ENCODE assay signal across 18 cellular contexts in the genomic region with DNA sequence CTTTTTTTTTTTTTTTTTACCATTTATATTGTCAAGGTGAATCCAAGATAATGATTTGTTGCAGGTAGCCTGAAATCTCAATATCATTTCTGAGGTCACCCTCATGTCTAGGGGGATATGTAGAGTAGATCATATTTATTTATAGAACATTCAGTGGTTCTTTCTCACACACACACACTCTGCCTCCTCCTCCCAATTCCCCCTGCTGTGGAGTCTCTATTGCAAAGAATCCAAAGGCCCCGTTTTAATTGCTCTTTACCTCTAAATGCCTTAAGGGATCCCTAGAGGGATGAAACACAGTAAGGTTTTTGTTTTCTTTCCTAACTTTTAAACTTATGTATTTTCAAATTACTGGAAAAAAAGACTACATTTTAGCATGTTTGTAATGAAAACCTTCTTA.
DNase-seq lines count a peak whose midpoint lies in the region; ATAC-seq and TF ChIP-seq lines count a peak whose summit lies in the region.
"Had no signal": no experiment of that assay in that cellular context is flagged by ENCODE, and none has a peak within 500 bp of the region (broad histone marks: within the 10 kb centered on the region; RNA-seq: fewer than 3 reads in every experiment).

No MANE protein-coding gene starts in this region.

- no peak overlapping the region for H3K27ac Mint-ChIP-seq in natural killer cell treated with Interleukin-12 subunit alpha and Interleukin-12 subunit beta and Interleukin-15 and Interleukin-18, amount 100 ng/mL, for 72 hours
- H3K27ac Mint-ChIP-seq: activated naive CD8-positive, alpha-beta T cell treated with anti-CD3 and anti-CD28 coated beads, Interleukin-2, amount 50 U/mL, for 24 hours; CD8-positive, alpha-beta T cell had no signal

- no peaks in the 10 kb centered on the region for H4K20me1 ChIP-seq in GM23248 (ENCODE audit: insufficient read depth)

- in situ Hi-C loops in GM23248 (cut with MboI): no loop called here

- H3K9ac ChIP-seq in GM23248 (peak overlapping the region; percentile 28), colonic mucosa (ENCODE audit: low read depth in 2 of 2, low read length in 2 of 2) (no peak overlapping the region)

- 77 to 85% methylated on average over 1 of the region's 1 CpG for WGBS in GM23248 (ENCODE audit: low coverage in 1 of 2, low lambda C conversion rate in 2 of 2, missing lambda C conversion rate in 2 of 2), 2 experiments
- WGBS in adrenal gland, 4 donors: 25 to 50% (median 39%) methylated on average over 1 of the region's 1 CpG

- peaks cover 12% of the 10 kb centered on the region for H3K79me2 ChIP-seq in GM23248 (ENCODE audit: insufficient read depth)

- H3K4me3 ChIP-seq in GM23248: peak overlapping the region; percentile 18
- peak overlapping the region; percentile 42 for H3K4me3 ChIP-seq in neuron (ENCODE audit: low read length)
- H3K4me3 ChIP-seq in adrenal gland: no peak overlapping the region
- H3K4me3 ChIP-seq in colonic mucosa: no peak overlapping the region
- H3K4me3 ChIP-seq: lung had no signal

- H3K9me3 ChIP-seq in GM23248 (ENCODE audit: low read depth) (no peaks in the 10 kb centered on the region), neuron (ENCODE audit: low read length) (no peaks in the 10 kb centered on the region), adrenal gland (replicated peaks in 1 of 3) (no peaks in the 10 kb centered on the region), colonic mucosa (no peaks in the 10 kb centered on the region)

- H3K36me3 ChIP-seq in GM23248 (ENCODE audit: low read depth) (no peaks in the 10 kb centered on the region), neuron (ENCODE audit: insufficient read depth, low read length) (no peaks in the 10 kb centered on the region), adrenal gland (replicated peaks in 1 of 2) (no peaks in the 10 kb centered on the region), colonic mucosa (no peaks in the 10 kb centered on the region)

- no peak overlapping the region for H3K4me3 Mint-ChIP-seq in natural killer cell treated with Interleukin-12 subunit alpha and Interleukin-12 subunit beta and Interleukin-15 and Interleukin-18, amount 100 ng/mL, for 72 hours
- H3K4me3 Mint-ChIP-seq: activated naive CD8-positive, alpha-beta T cell treated with anti-CD3 and anti-CD28 coated beads, Interleukin-2, amount 50 U/mL, for 24 hours; CD8-positive, alpha-beta T cell had no signal

- TF ChIP-seq CTCF in VCaP (conservative IDR thresholded peaks at IDR 0.05) (no peak), adrenal gland (IDR thresholded peaks at IDR 0.05) (no peak), colonic mucosa (IDR thresholded peaks at IDR 0.05) (no peak)

- peak; percentile 73 to 76 for ATAC-seq in left cardiac atrium
- no peak for ATAC-seq in natural killer cell treated with Interleukin-12 subunit alpha and Interleukin-12 subunit beta and Interleukin-15 and Interleukin-18, amount 100 ng/mL, for 72 hours
- ATAC-seq: activated naive CD8-positive, alpha-beta T cell treated with anti-CD3 and anti-CD28 coated beads, Interleukin-2, amount 50 U/mL, for 24 hours; CD8-positive, alpha-beta T cell had no signal

- peaks cover 0 to 3% of the 10 kb centered on the region in 2 donors for H3K27me3 Mint-ChIP-seq in natural killer cell treated with Interleukin-12 subunit alpha and Interleukin-12 subunit beta and Interleukin-15 and Interleukin-18, amount 100 ng/mL, for 72 hours
- H3K27me3 Mint-ChIP-seq: activated naive CD8-positive, alpha-beta T cell treated with anti-CD3 and anti-CD28 coated beads, Interleukin-2, amount 50 U/mL, for 24 hours; progenitor cell of endocrine pancreas had no signal

- peak; percentile 15 for DNase-seq in GM23248
- no peak for DNase-seq in left cardiac atrium
- DNase-seq in adrenal gland: no peak
- no peak for DNase-seq in cerebellar nuclear complex (lab: John Stamatoyannopoulos, UW)
- DNase-seq in colonic mucosa: no peak
- no peak for DNase-seq in natural killer cell treated with Interleukin-12 subunit alpha and Interleukin-12 subunit beta and Interleukin-15 and Interleukin-18, amount 100 ng/mL, for 72 hours (ENCODE audit: low spot score)
- DNase-seq: ACHN; activated CD4-positive, alpha-beta T cell treated with anti-CD3 and anti-CD28 coated beads, Interleukin-2, amount 50 U/mL, for 48 hours; activated naive CD8-positive, alpha-beta T cell treated with anti-CD3 and anti-CD28 coated beads, Interleukin-2, amount 50 U/mL, for 24 hours; activated T-cell treated with anti-CD3 and anti-CD28 coated beads, Interleukin-2, amount 50 U/mL, for 48 hours; CD8-positive, alpha-beta T cell; H7; NK-92 treated with Interleukin-12 subunit alpha and Interleukin-12 subunit beta, amount 100 ng/mL, for 24 hours; SHP77 had no signal

- H3K27ac ChIP-seq in GM23248: peak overlapping the region; percentile 37
- peak overlapping the region; percentile 51 for H3K27ac ChIP-seq in VCaP
- peak overlapping the region in 1 of 5 donors; percentile 15 for H3K27ac ChIP-seq in adrenal gland
- no peak overlapping the region for H3K27ac ChIP-seq in colonic mucosa

- H3F3A ChIP-seq in GM23248 (ENCODE audit: insufficient read depth): peaks cover 15% of the 10 kb centered on the region; the same call in 1 of the 2 replicates

- no peak for TF ChIP-seq POLR2A in adrenal gland (IDR thresholded peaks at IDR 0.05)

- H2AFZ ChIP-seq in GM23248: no peak overlapping the region
- H2AFZ ChIP-seq in neuron (ENCODE audit: low read depth, low read length): peak overlapping the region; percentile 49

- H3K4me1 ChIP-seq in GM23248 (ENCODE audit: insufficient read depth) (peaks cover 21% of the 10 kb centered on the region), neuron (ENCODE audit: insufficient read depth, low read length) (peaks cover 64% of the 10 kb centered on the region), adrenal gland (replicated peaks in 1 of 2) (peaks cover 3 to 20% of the 10 kb centered on the region in 2 donors), colonic mucosa (no peaks in the 10 kb centered on the region)

- intact Hi-C loops in left cardiac atrium (cut with DNase I): loop anchor here in 1 of 2 donors (5.0 kb wide), 1 partner anchor 167 kb away; no protein-coding TSS in a partner anchor
- intact Hi-C loops in adrenal gland (cut with DNase I): loop anchor here in 1 of 2 donors (10.0 kb wide), 1 partner anchor 170 kb away; the partner anchor contains the start of gene PRKG1
- intact Hi-C loops in colonic mucosa (cut with DNase I): no loop called here

- no peaks in the 10 kb centered on the region for H3K27me3 ChIP-seq in GM23248 (replicated peaks; ENCODE audit: insufficient read depth)
- no peaks in the 10 kb centered on the region for H3K27me3 ChIP-seq in neuron (ENCODE audit: insufficient read depth, low read length)
- H3K27me3 ChIP-seq in adrenal gland: no peaks in the 10 kb centered on the region
- no peaks in the 10 kb centered on the region for H3K27me3 ChIP-seq in colonic mucosa

- peak overlapping the region; percentile 50 for H3K4me2 ChIP-seq in GM23248 (ENCODE audit: unreplicated experiment)

- no peaks in the 10 kb centered on the region for H3K36me3 Mint-ChIP-seq in natural killer cell treated with Interleukin-12 subunit alpha and Interleukin-12 subunit beta and Interleukin-15 and Interleukin-18, amount 100 ng/mL, for 72 hours
- H3K36me3 Mint-ChIP-seq: CD8-positive, alpha-beta T cell had no signal

- no peaks in the 10 kb centered on the region for H3K9me2 ChIP-seq in GM23248 (ENCODE audit: insufficient read depth)

- no peaks in the 10 kb centered on the region for H3K4me1 Mint-ChIP-seq in natural killer cell treated with Interleukin-12 subunit alpha and Interleukin-12 subunit beta and Interleukin-15 and Interleukin-18, amount 100 ng/mL, for 72 hours (ENCODE audit: low read depth in 2 of 2)
- H3K4me1 Mint-ChIP-seq: activated naive CD8-positive, alpha-beta T cell treated with anti-CD3 and anti-CD28 coated beads, Interleukin-2, amount 50 U/mL, for 24 hours had no signal

- no peaks in the 10 kb centered on the region for H3K9me3 Mint-ChIP-seq in natural killer cell treated with Interleukin-12 subunit alpha and Interleukin-12 subunit beta and Interleukin-15 and Interleukin-18, amount 100 ng/mL, for 72 hours
- H3K9me3 Mint-ChIP-seq: activated naive CD8-positive, alpha-beta T cell treated with anti-CD3 and anti-CD28 coated beads, Interleukin-2, amount 50 U/mL, for 24 hours; CD8-positive, alpha-beta T cell had no signal

Comparison
In these comparisons a context has a peak if more than half of its experiments do, and no peak if none do; other contexts are left out.
1. H3K4me3 ChIP-seq: peak in GM23248 (single experiment) and neuron (single experiment); none in adrenal gland (0 of 4) and colonic mucosa (single experiment).
2. ATAC-seq: peak in left cardiac atrium (2 of 2); none in natural killer cell treated with Interleukin-12 subunit alpha and Interleukin-12 subunit beta and Interleukin-15 and Interleukin-18, amount 100 ng/mL, for 72 hours (0 of 2).